1 cellular context compared by ENCODE assay signal in the genomic region with DNA sequence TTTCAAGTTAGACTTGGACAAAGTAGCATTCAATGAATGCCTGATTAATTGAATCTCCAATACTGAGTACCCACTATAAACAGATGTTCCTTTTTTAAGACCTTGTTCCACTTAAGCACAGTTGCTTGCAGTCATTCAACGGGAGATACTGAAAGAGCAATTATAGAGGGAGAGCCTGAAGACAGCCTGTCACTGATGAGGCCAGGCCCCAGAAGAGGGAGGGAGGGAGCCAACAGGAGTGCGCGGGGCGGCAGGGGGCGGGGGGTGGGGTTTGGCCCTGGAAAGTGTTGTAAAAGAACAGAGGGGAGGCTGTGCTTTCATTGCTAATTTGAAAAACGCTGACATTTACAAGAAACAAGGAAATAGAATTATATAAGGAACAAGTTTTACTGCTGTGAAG.
TF ChIP-seq lines count a peak whose summit lies in the region.

No MANE protein-coding gene starts in this region.

TF ChIP-seq in GM23338, 12 proteins besides CTCF, POLR2A, EP300 and RAD21 (continued from another document):
- TF ChIP-seq REST (IDR thresholded peaks at IDR 0.05; ENCODE audit: unreplicated experiment) (no peak), EZH2 (IDR thresholded peaks at IDR 0.05; ENCODE audit: low read depth, unreplicated experiment) (no peak), POLR2AphosphoS5 (IDR thresholded peaks at IDR 0.05; ENCODE audit: low read depth) (no peak), STAT1 (IDR thresholded peaks at IDR 0.05; ENCODE audit: unreplicated experiment) (no peak), JUNB (IDR thresholded peaks at IDR 0.05; ENCODE audit: unreplicated experiment) (no peak), NANOG (IDR thresholded peaks at IDR 0.05; ENCODE audit: borderline replicate concordance) (no peak)
